1 cellular context compared by ENCODE assay signal in genomic region chr2:107775171-107775570, GRCh38.
TF ChIP-seq lines count a peak whose summit lies in the region.

No MANE protein-coding gene starts in this region.

TF ChIP-seq in GM23338, 12 proteins besides CTCF, POLR2A, EP300 and RAD21 (continued from another document):
- TF ChIP-seq ZNF462 (CRISPR knock-in tag; IDR thresholded peaks at IDR 0.05) = no peak
- TF ChIP-seq ZNF331 (CRISPR knock-in tag; IDR thresholded peaks at IDR 0.05; ENCODE audit: low read depth) = no peak
- no peak for TF ChIP-seq ZNF114 (CRISPR knock-in tag; IDR thresholded peaks at IDR 0.05)
- no peak for TF ChIP-seq STAT1 (IDR thresholded peaks at IDR 0.05; ENCODE audit: unreplicated experiment)
- no peak for TF ChIP-seq POLR2AphosphoS5 (IDR thresholded peaks at IDR 0.05; ENCODE audit: low read depth)
- no peak for TF ChIP-seq REST (IDR thresholded peaks at IDR 0.05; ENCODE audit: unreplicated experiment)
- no peak for TF ChIP-seq CREB1 (CRISPR knock-in tag; IDR thresholded peaks at IDR 0.05; ENCODE audit: low read depth)
- no peak for TF ChIP-seq EZH2 (IDR thresholded peaks at IDR 0.05; ENCODE audit: low read depth, unreplicated experiment)
- no peak for TF ChIP-seq JUNB (IDR thresholded peaks at IDR 0.05; ENCODE audit: unreplicated experiment)
- TF ChIP-seq NANOG (IDR thresholded peaks at IDR 0.05; ENCODE audit: borderline replicate concordance) = no peak
- TF ChIP-seq ETS1 (IDR thresholded peaks at IDR 0.05) = no peak
